ENCODE assay signal across 12 cellular contexts in the genomic region with DNA sequence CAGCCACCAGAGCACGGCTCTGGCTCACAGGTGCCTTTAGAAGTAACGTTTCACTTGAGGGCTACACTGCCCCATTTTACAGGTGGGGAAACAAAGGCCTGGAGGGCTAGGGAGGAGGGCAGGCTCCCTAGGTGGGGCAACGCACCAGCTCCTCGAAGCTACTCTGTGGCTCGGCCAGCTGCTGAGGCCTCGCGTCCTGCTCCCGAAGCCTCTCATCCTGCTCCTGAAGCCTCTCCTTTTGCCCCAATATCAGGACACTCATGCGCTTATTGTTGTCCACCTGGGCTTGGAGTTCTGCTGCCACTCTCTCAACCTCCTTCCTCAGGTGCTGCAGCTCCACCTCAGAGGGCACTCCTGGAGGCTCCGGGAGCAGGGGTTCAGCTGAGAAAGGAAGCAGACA. TPM values are rescaled to one million over a fixed set of nuclear protein-coding genes. Genes with fewer than 3 reads are reported as not detected.
"Had no signal": no experiment of that assay in that cellular context is flagged by ENCODE, and none has a peak within 500 bp of the region (broad histone marks: within the 10 kb centered on the region; RNA-seq: fewer than 3 reads in every experiment).

No MANE protein-coding gene starts in this region.

- ATAC-seq: GM23338, HCT116 had no signal

- H3K9me3 Mint-ChIP-seq: GM23338, HFFc6 had no signal

- H3K4me1 ChIP-seq: HAP-1 had no signal

- H3K4me2 ChIP-seq: GM23338 had no signal

- H3K9me3 ChIP-seq: HAP-1 had no signal

- DNase-seq: GM23248, GOT3, H7, H9, HCEC 1CT, HFFc6 had no signal

- H3K4me1 Mint-ChIP-seq: GM23338 had no signal

- H3K36me3 ChIP-seq: HAP-1 had no signal

- H3K27ac Mint-ChIP-seq: GM23338, H9, HFFc6 had no signal

- FAIRE-seq: H1, H54 had no signal

- H3K9ac ChIP-seq: GM23248 had no signal

- H3K4me3 ChIP-seq: GM23248, GM23338, HAP-1 had no signal

- H2AFZ ChIP-seq: GM23248, GM23338 had no signal

- H3K27ac ChIP-seq: GM23248 had no signal

- H3K4me3 Mint-ChIP-seq: GM23338, H9, HFFc6 had no signal

RNA-seq across cellular contexts. Expression of gene OR4F6, which starts 28.2 kb away (rescaled TPM):
- total RNA-seq: GM23248, GM23338, H1, H4, H7, H9, HFFc6 had no signal
- polyA plus RNA-seq: GM23248, GM23338, H1 had no signal

RNA-seq across cellular contexts. Expression of gene OR4F15, which starts 36.9 kb away (rescaled TPM):
- total RNA-seq: GM23248, GM23338, H1, H4, H7, H9 had no signal
- polyA plus RNA-seq: GM23248, GM23338, H1 had no signal
